In genomic region chr17:45113424-45113754, GRCh38 we compare ENCODE assay signal across 12 cellular contexts. TPM values are rescaled to one million over a fixed set of nuclear protein-coding genes. Genes with fewer than 3 reads are reported as not detected.
A peak's percentile ranks its signal among the peaks of the same experiment; 100 is the strongest.
DNase-seq lines count a peak whose midpoint lies in the region; ATAC-seq and TF ChIP-seq lines count a peak whose summit lies in the region.
"Had no signal": no experiment of that assay in that cellular context is flagged by ENCODE, and none has a peak within 500 bp of the region (broad histone marks: within the 10 kb centered on the region; RNA-seq: fewer than 3 reads in every experiment).

No MANE protein-coding gene starts in this region.

- TF ChIP-seq RAD21 in Ishikawa (IDR thresholded peaks at IDR 0.05; ENCODE audit: low read depth) = no peak

- H3K27me3 ChIP-seq in stomach smooth muscle (ENCODE audit: control insufficient read depth in 1 of 2, insufficient read depth in 2 of 2, low read length in 2 of 2) = no peaks in the 10 kb centered on the region

- H3K9ac ChIP-seq in stomach smooth muscle (ENCODE audit: low read length in 2 of 2) = no peak overlapping the region
- H3K9ac ChIP-seq: GM23248 had no signal

- DNase-seq in left lobe of liver (ENCODE audit: low spot score) (no peak), nucleus accumbens (lab: John Stamatoyannopoulos, UW) (no peak)
- no peak for DNase-seq in activated CD4-positive, alpha-beta T cell treated with anti-CD3 and anti-CD28 coated beads for 1 hour
- DNase-seq: GF-D8, GM23248, KG1, NCI-H1048, NCI-H146, NCI-H345, NCI-H69 had no signal

- no peaks in the 10 kb centered on the region for H3K9me3 ChIP-seq in stomach smooth muscle (ENCODE audit: control insufficient read depth in 2 of 2, low read length in 2 of 2)

- peak; percentile 14 for ATAC-seq in left lobe of liver

- peaks cover 1 to 18% of the 10 kb centered on the region in 2 donors for H3K36me3 ChIP-seq in stomach smooth muscle (ENCODE audit: control insufficient read depth in 2 of 2, insufficient read depth in 2 of 2, low read length in 2 of 2)

- peak overlapping the region; percentile 49 for H3K27ac ChIP-seq in stomach smooth muscle (ENCODE audit: low read length)
- H3K27ac ChIP-seq: GM23248 had no signal

- no peak overlapping the region for H3K4me3 ChIP-seq in stomach smooth muscle (ENCODE audit: low read length in 2 of 2)
- H3K4me3 ChIP-seq: GM23248 had no signal

- H3K4me1 ChIP-seq in stomach smooth muscle (ENCODE audit: control insufficient read depth, insufficient read depth, low read length) = peaks cover 26% of the 10 kb centered on the region

- no peak for TF ChIP-seq EP300 in Ishikawa (IDR thresholded peaks at IDR 0.05; ENCODE audit: borderline replicate concordance)

TF ChIP-seq in Ishikawa, 13 proteins besides CTCF, POLR2A, EP300 and RAD21:
- TF ChIP-seq ZBTB7A (IDR thresholded peaks at IDR 0.05; ENCODE audit: low read depth) (0 out of 2 replicates have a peak, but pooled peaks have one; percentile 9), TCF12 (IDR thresholded peaks at IDR 0.05; ENCODE audit: low read depth) (no peak), MAX (IDR thresholded peaks at IDR 0.05) (no peak), YY1 (IDR thresholded peaks at IDR 0.05; ENCODE audit: low read depth) (no peak), TAF1 (IDR thresholded peaks at IDR 0.05; ENCODE audit: low read depth) (no peak)

RNA-seq across cellular contexts. Expression of gene PLCD3, which starts 18.9 kb away (rescaled TPM):
- 3.4 TPM for total RNA-seq in left lobe of liver

RNA-seq across cellular contexts. Expression of gene ACBD4, which starts 22.1 kb away (rescaled TPM):
- total RNA-seq in left lobe of liver = 90.3 TPM

RNA-seq across cellular contexts. Expression of gene HEXIM1, which starts 34.9 kb away (rescaled TPM):
- total RNA-seq in left lobe of liver = 29.3 TPM

RNA-seq across cellular contexts. Expression of gene HEXIM2, which starts 48.3 kb away (rescaled TPM):
- 14.2 TPM for total RNA-seq in left lobe of liver

RNA-seq across cellular contexts. Expression of gene NMT1, which starts 52.3 kb away (rescaled TPM):
- total RNA-seq in left lobe of liver = 77.0 TPM
